ENCODE assay signal across 3 cellular contexts in the genomic region with DNA sequence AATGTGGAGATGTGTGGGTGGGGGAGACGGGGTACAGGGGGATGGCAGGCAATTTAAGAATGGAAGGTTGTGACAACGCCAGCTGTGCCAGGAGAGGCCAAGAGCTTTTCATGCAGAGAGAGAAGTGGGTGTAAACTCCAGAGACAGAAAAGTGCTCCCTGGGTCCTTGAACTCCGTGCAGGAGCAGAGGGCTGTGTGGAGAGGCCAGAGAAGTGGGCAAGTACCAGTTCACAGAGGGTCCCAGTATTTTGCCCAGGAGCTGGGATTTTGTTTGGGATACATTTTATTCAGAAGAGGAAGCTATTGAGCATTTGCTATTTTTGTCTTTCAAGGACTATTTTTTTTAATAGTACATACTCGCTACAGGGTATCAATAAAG.
TF ChIP-seq lines count a peak whose summit lies in the region.

No MANE protein-coding gene starts in this region.

TF ChIP-seq in SK-N-SH treated with all-trans-retinoic acid at 6 μM for 48 hours, 23 proteins besides CTCF, POLR2A, EP300 and RAD21 (continued from another document):
- TF ChIP-seq, protein P1, sequence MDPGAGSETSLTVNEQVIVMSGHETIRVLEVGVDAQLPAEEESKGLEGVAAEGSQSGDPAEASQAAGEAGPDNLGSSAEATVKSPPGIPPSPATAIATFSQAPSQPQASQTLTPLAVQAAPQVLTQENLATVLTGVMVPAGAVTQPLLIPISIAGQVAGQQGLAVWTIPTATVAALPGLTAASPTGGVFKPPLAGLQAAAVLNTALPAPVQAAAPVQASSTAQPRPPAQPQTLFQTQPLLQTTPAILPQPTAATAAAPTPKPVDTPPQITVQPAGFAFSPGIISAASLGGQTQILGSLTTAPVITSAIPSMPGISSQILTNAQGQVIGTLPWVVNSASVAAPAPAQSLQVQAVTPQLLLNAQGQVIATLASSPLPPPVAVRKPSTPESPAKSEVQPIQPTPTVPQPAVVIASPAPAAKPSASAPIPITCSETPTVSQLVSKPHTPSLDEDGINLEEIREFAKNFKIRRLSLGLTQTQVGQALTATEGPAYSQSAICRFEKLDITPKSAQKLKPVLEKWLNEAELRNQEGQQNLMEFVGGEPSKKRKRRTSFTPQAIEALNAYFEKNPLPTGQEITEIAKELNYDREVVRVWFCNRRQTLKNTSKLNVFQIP (CRISPR knock-in tag; IDR thresholded peaks at IDR 0.05; ENCODE audit: borderline replicate concordance, low read depth), result no peak
- no peak for TF ChIP-seq ESRRG (CRISPR knock-in tag; IDR thresholded peaks at IDR 0.05)
TF ChIP-seq in SK-N-SH treated with all-trans-retinoic acid at 6 μM for 48 hours: peak in this region for 0.

TF ChIP-seq in SK-N-SH, 30 proteins besides CTCF, POLR2A, EP300 and RAD21 (continued from another document):
- TF ChIP-seq, protein P2, sequence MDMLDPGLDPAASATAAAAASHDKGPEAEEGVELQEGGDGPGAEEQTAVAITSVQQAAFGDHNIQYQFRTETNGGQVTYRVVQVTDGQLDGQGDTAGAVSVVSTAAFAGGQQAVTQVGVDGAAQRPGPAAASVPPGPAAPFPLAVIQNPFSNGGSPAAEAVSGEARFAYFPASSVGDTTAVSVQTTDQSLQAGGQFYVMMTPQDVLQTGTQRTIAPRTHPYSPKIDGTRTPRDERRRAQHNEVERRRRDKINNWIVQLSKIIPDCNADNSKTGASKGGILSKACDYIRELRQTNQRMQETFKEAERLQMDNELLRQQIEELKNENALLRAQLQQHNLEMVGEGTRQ (IDR thresholded peaks at IDR 0.05; ENCODE audit: borderline replicate concordance, low read depth, low read length), result no peak
- TF ChIP-seq YY1 (IDR thresholded peaks at IDR 0.05; ENCODE audit: low read depth) (no peak), FOXM1 (IDR thresholded peaks at IDR 0.05; ENCODE audit: low read depth) (no peak), NRF1 (IDR thresholded peaks at IDR 0.05; ENCODE audit: low read depth, low read length) (no peak), JUND (IDR thresholded peaks at IDR 0.05) (no peak), CHD2 (IDR thresholded peaks at IDR 0.05; ENCODE audit: low read length, partially characterized antibody) (no peak), NFIC (IDR thresholded peaks at IDR 0.05; ENCODE audit: borderline replicate concordance) (no peak), MXI1 (IDR thresholded peaks at IDR 0.05; ENCODE audit: low read depth, low read length) (no peak)
- TF ChIP-seq, protein P3, sequence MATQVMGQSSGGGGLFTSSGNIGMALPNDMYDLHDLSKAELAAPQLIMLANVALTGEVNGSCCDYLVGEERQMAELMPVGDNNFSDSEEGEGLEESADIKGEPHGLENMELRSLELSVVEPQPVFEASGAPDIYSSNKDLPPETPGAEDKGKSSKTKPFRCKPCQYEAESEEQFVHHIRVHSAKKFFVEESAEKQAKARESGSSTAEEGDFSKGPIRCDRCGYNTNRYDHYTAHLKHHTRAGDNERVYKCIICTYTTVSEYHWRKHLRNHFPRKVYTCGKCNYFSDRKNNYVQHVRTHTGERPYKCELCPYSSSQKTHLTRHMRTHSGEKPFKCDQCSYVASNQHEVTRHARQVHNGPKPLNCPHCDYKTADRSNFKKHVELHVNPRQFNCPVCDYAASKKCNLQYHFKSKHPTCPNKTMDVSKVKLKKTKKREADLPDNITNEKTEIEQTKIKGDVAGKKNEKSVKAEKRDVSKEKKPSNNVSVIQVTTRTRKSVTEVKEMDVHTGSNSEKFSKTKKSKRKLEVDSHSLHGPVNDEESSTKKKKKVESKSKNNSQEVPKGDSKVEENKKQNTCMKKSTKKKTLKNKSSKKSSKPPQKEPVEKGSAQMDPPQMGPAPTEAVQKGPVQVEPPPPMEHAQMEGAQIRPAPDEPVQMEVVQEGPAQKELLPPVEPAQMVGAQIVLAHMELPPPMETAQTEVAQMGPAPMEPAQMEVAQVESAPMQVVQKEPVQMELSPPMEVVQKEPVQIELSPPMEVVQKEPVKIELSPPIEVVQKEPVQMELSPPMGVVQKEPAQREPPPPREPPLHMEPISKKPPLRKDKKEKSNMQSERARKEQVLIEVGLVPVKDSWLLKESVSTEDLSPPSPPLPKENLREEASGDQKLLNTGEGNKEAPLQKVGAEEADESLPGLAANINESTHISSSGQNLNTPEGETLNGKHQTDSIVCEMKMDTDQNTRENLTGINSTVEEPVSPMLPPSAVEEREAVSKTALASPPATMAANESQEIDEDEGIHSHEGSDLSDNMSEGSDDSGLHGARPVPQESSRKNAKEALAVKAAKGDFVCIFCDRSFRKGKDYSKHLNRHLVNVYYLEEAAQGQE (IDR thresholded peaks at IDR 0.05; ENCODE audit: low read depth, low read length), result no peak

TF ChIP-seq in GM23338, 12 proteins besides CTCF, POLR2A, EP300 and RAD21 (continued from another document):
- TF ChIP-seq, protein P4, sequence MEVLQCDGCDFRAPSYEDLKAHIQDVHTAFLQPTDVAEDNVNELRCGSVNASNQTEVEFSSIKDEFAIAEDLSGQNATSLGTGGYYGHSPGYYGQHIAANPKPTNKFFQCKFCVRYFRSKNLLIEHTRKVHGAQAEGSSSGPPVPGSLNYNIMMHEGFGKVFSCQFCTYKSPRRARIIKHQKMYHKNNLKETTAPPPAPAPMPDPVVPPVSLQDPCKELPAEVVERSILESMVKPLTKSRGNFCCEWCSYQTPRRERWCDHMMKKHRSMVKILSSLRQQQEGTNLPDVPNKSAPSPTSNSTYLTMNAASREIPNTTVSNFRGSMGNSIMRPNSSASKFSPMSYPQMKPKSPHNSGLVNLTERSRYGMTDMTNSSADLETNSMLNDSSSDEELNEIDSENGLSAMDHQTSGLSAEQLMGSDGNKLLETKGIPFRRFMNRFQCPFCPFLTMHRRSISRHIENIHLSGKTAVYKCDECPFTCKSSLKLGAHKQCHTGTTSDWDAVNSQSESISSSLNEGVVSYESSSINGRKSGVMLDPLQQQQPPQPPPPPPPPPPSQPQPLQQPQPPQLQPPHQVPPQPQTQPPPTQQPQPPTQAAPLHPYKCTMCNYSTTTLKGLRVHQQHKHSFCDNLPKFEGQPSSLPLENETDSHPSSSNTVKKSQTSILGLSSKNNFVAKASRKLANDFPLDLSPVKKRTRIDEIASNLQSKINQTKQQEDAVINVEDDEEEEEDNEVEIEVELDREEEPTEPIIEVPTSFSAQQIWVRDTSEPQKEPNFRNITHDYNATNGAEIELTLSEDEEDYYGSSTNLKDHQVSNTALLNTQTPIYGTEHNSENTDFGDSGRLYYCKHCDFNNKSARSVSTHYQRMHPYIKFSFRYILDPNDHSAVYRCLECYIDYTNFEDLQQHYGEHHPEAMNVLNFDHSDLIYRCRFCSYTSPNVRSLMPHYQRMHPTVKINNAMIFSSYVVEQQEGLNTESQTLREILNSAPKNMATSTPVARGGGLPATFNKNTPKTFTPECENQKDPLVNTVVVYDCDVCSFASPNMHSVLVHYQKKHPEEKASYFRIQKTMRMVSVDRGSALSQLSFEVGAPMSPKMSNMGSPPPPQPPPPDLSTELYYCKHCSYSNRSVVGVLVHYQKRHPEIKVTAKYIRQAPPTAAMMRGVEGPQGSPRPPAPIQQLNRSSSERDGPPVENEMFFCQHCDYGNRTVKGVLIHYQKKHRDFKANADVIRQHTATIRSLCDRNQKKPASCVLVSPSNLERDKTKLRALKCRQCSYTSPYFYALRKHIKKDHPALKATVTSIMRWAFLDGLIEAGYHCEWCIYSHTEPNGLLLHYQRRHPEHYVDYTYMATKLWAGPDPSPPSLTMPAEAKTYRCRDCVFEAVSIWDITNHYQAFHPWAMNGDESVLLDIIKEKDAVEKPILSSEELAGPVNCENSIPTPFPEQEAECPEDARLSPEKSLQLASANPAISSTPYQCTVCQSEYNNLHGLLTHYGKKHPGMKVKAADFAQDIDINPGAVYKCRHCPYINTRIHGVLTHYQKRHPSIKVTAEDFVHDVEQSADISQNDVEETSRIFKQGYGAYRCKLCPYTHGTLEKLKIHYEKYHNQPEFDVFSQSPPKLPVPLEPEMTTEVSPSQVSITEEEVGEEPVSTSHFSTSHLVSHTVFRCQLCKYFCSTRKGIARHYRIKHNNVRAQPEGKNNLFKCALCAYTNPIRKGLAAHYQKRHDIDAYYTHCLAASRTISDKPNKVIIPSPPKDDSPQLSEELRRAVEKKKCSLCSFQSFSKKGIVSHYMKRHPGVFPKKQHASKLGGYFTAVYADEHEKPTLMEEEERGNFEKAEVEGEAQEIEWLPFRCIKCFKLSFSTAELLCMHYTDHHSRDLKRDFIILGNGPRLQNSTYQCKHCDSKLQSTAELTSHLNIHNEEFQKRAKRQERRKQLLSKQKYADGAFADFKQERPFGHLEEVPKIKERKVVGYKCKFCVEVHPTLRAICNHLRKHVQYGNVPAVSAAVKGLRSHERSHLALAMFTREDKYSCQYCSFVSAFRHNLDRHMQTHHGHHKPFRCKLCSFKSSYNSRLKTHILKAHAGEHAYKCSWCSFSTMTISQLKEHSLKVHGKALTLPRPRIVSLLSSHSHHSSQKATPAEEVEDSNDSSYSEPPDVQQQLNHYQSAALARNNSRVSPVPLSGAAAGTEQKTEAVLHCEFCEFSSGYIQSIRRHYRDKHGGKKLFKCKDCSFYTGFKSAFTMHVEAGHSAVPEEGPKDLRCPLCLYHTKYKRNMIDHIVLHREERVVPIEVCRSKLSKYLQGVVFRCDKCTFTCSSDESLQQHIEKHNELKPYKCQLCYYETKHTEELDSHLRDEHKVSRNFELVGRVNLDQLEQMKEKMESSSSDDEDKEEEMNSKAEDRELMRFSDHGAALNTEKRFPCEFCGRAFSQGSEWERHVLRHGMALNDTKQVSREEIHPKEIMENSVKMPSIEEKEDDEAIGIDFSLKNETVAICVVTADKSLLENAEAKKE (CRISPR knock-in tag; IDR thresholded peaks at IDR 0.05), result no peak
- TF ChIP-seq NANOG (IDR thresholded peaks at IDR 0.05; ENCODE audit: borderline replicate concordance) (no peak), ZNF331 (CRISPR knock-in tag; IDR thresholded peaks at IDR 0.05; ENCODE audit: low read depth) (no peak), EZH2phosphoT487 (IDR thresholded peaks at IDR 0.05; ENCODE audit: unreplicated experiment) (no peak), JUNB (IDR thresholded peaks at IDR 0.05; ENCODE audit: unreplicated experiment) (no peak), CREB1 (CRISPR knock-in tag; IDR thresholded peaks at IDR 0.05; ENCODE audit: low read depth) (no peak)
- TF ChIP-seq, protein P3 (IDR thresholded peaks at IDR 0.05; ENCODE audit: unreplicated experiment), result no peak
